In the genomic region with DNA sequence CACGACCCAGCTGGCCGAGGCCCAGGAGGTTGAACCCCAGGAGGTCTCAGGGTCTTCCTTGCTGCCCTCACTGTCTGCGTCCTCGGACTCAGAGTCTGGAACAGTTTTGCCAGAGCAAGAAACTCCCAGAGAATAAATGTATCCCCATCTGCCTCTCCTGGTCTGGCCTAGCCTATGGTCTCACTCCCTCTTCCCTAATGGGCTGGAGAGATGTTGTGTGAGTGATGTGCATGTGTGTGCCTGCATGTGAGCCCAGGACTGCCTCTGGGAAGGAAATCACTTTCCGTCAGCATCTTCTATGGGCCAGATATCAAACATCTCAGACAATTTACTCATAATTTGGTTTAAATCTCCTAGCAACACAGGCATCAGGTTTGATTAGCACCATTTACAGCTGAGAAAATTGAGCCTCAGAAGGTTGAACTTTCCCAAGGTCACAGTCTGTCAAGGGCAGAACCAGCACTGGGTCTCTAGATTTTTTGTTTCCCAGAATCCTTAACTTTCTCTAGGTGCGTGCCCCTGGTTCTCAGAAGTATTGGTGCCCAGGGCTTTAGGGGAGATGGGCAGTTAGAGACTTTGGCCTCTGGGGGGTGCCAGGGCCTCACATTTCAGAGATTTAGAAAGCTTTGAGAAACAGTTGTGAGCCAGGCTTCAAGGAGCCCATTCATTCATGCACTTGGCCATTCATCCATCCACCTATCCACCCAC, we compare ENCODE assay signal across 9 cellular contexts. TPM values are rescaled to one million over a fixed set of nuclear protein-coding genes. Genes with fewer than 3 reads are reported as not detected.
DNase-seq lines count a peak whose midpoint lies in the region; ATAC-seq and TF ChIP-seq lines count a peak whose summit lies in the region.
"Had no signal": no experiment of that assay in that cellular context is flagged by ENCODE, and none has a peak within 500 bp of the region (broad histone marks: within the 10 kb centered on the region; RNA-seq: fewer than 3 reads in every experiment).

No MANE protein-coding gene starts in this region.

- no peaks in the 10 kb centered on the region for H3K36me3 Mint-ChIP-seq in activated naive CD8-positive, alpha-beta T cell treated with anti-CD3 and anti-CD28 coated beads, Interleukin-2, amount 10 ng/mL, durations not matched to agents 7 days and 5 days
- no peaks in the 10 kb centered on the region for H3K36me3 Mint-ChIP-seq in activated naive CD8-positive, alpha-beta T cell treated with anti-CD3 and anti-CD28 coated beads for 36 hours

- POLR2A ChIA-PET in activated naive CD8-positive, alpha-beta T cell treated with anti-CD3 and anti-CD28 coated beads, Interleukin-2, amount 10 ng/mL, durations not matched to agents 7 days and 5 days (lab: Charles Lee) = no interaction called here

- H3K27me3 ChIP-seq in body of pancreas = no peaks in the 10 kb centered on the region
- no peaks in the 10 kb centered on the region for H3K27me3 ChIP-seq in uterus

- TF ChIP-seq CTCF in body of pancreas (IDR thresholded peaks at IDR 0.05) (peak in 6 of 7 experiments; percentile 46 to 72 (median 60)), uterus (IDR thresholded peaks at IDR 0.05) (peak; percentile 53 to 76 (median 69))

- H3K27ac ChIP-seq in body of pancreas = no peak overlapping the region
- no peak overlapping the region for H3K27ac ChIP-seq in uterus

- peak; percentile 30 for ATAC-seq in activated naive CD8-positive, alpha-beta T cell treated with anti-CD3 and anti-CD28 coated beads, Interleukin-2, amount 10 ng/mL, durations not matched to agents 7 days and 5 days (ENCODE audit: low read depth)
- ATAC-seq in body of pancreas (peak; percentile 72), GM18498 (IDR thresholded peaks at IDR 0.05; ENCODE audit: unreplicated experiment) (no peak)

- H3K36me3 ChIP-seq in body of pancreas (replicated peaks in 1 of 2; ENCODE audit: insufficient read depth in 1 of 2, low read depth in 2 of 2) (no peaks in the 10 kb centered on the region), uterus (no peaks in the 10 kb centered on the region)

- H3K4me1 ChIP-seq in body of pancreas = peaks cover 8% of the 10 kb centered on the region
- H3K4me1 ChIP-seq in uterus = no peaks in the 10 kb centered on the region

- no peak overlapping the region for H3K27ac Mint-ChIP-seq in activated naive CD8-positive, alpha-beta T cell treated with anti-CD3 and anti-CD28 coated beads, Interleukin-2, amount 10 ng/mL, durations not matched to agents 7 days and 5 days
- no peak overlapping the region for H3K27ac Mint-ChIP-seq in activated naive CD8-positive, alpha-beta T cell treated with anti-CD3 and anti-CD28 coated beads for 36 hours

- H3K4me3 Mint-ChIP-seq in activated naive CD8-positive, alpha-beta T cell treated with anti-CD3 and anti-CD28 coated beads, Interleukin-2, amount 10 ng/mL, durations not matched to agents 7 days and 5 days = no peak overlapping the region
- no peak overlapping the region for H3K4me3 Mint-ChIP-seq in activated naive CD8-positive, alpha-beta T cell treated with anti-CD3 and anti-CD28 coated beads for 36 hours
- H3K4me3 Mint-ChIP-seq: central memory CD8-positive, alpha-beta T cell had no signal

- TF ChIP-seq POLR2A in body of pancreas (IDR thresholded peaks at IDR 0.05) (no peak), uterus (IDR thresholded peaks at IDR 0.05) (no peak)

- intact Hi-C loops in body of pancreas (cut with DNase I) = loop anchor here (5.0 to 10.0 kb wide), 2 partner anchors 261 to 336 kb away; no protein-coding TSS in a partner anchor
- intact Hi-C loops in uterus (cut with DNase I; ENCODE audit: low total_unique reads) = loop anchor here (5.0 kb wide), 1 partner anchor 156 kb away; no protein-coding TSS in a partner anchor

- H3K9me3 Mint-ChIP-seq in activated naive CD8-positive, alpha-beta T cell treated with anti-CD3 and anti-CD28 coated beads, Interleukin-2, amount 10 ng/mL, durations not matched to agents 7 days and 5 days = no peaks in the 10 kb centered on the region
- H3K9me3 Mint-ChIP-seq in activated naive CD8-positive, alpha-beta T cell treated with anti-CD3 and anti-CD28 coated beads for 36 hours = no peaks in the 10 kb centered on the region
- H3K9me3 Mint-ChIP-seq: central memory CD8-positive, alpha-beta T cell had no signal

- WGBS in body of pancreas, 2 donors = 59 to 62% methylated on average over 4 to 6 of the region's 6 CpGs

- H3K4me3 ChIP-seq in body of pancreas (no peak overlapping the region), uterus (no peak overlapping the region)

- no peaks in the 10 kb centered on the region for H3K27me3 Mint-ChIP-seq in activated naive CD8-positive, alpha-beta T cell treated with anti-CD3 and anti-CD28 coated beads, Interleukin-2, amount 10 ng/mL, durations not matched to agents 7 days and 5 days
- peaks cover 3% of the 10 kb centered on the region for H3K27me3 Mint-ChIP-seq in activated naive CD8-positive, alpha-beta T cell treated with anti-CD3 and anti-CD28 coated beads for 36 hours

- H3K4me1 Mint-ChIP-seq in activated naive CD8-positive, alpha-beta T cell treated with anti-CD3 and anti-CD28 coated beads, Interleukin-2, amount 10 ng/mL, durations not matched to agents 7 days and 5 days = no peaks in the 10 kb centered on the region
- no peaks in the 10 kb centered on the region for H3K4me1 Mint-ChIP-seq in activated naive CD8-positive, alpha-beta T cell treated with anti-CD3 and anti-CD28 coated beads for 36 hours
- H3K4me1 Mint-ChIP-seq: central memory CD8-positive, alpha-beta T cell had no signal

- H3K9me3 ChIP-seq in body of pancreas (no peaks in the 10 kb centered on the region), uterus (no peaks in the 10 kb centered on the region)

- no peak for DNase-seq in activated naive CD8-positive, alpha-beta T cell treated with anti-CD3 and anti-CD28 coated beads, Interleukin-2, amount 10 ng/mL, durations not matched to agents 7 days and 5 days
- no peak for DNase-seq in activated naive CD8-positive, alpha-beta T cell treated with anti-CD3 and anti-CD28 coated beads for 36 hours
- DNase-seq in NCI-H1694 treated with DMSO at 0.1 percent for 48 hours (lab: John Stamatoyannopoulos, UW) = peak; percentile 67
- DNase-seq in body of pancreas = peak; percentile 47 to 68 (median 53)
- peak; percentile 82 for DNase-seq in left kidney (ENCODE audit: low read depth, low spot score)
- DNase-seq in uterus = peak in 1 of 2 donors; percentile 55
- no peak for DNase-seq in HK-2 (ENCODE audit: unreplicated experiment)

RNA-seq across cellular contexts. Expression of a gene that starts 4.9 kb away (rescaled TPM):
- not detected for total RNA-seq in activated naive CD8-positive, alpha-beta T cell treated with anti-CD3 and anti-CD28 coated beads, Interleukin-2, amount 10 ng/mL, durations not matched to agents 7 days and 5 days
- total RNA-seq in activated naive CD8-positive, alpha-beta T cell treated with anti-CD3 and anti-CD28 coated beads for 36 hours = not detected
- total RNA-seq in body of pancreas = not detected
- total RNA-seq in uterus = 1 to 10 TPM in 1 of 4 donors, not detected in 3; 1.1 TPM

RNA-seq across cellular contexts. Expression of a gene that starts 23.6 kb away (rescaled TPM):
- under 1 TPM; 0.69 to 0.74 TPM for total RNA-seq in activated naive CD8-positive, alpha-beta T cell treated with anti-CD3 and anti-CD28 coated beads, Interleukin-2, amount 10 ng/mL, durations not matched to agents 7 days and 5 days
- total RNA-seq in activated naive CD8-positive, alpha-beta T cell treated with anti-CD3 and anti-CD28 coated beads for 36 hours = under 1 TPM; 0.23 to 0.40 TPM
- 1 to 10 TPM; 2.1 to 3.3 TPM for total RNA-seq in body of pancreas
- total RNA-seq in uterus = 1 to 10 TPM in 3 of 4 donors, not detected in 1; 1.5 to 9.3 (median 2.8) TPM

RNA-seq across cellular contexts. Expression of a gene that starts 35.1 kb away (rescaled TPM):
- under 1 TPM; 0.17 to 0.25 TPM for total RNA-seq in activated naive CD8-positive, alpha-beta T cell treated with anti-CD3 and anti-CD28 coated beads, Interleukin-2, amount 10 ng/mL, durations not matched to agents 7 days and 5 days
- under 1 TPM; 0.12 to 0.33 TPM for total RNA-seq in activated naive CD8-positive, alpha-beta T cell treated with anti-CD3 and anti-CD28 coated beads for 36 hours
- total RNA-seq in body of pancreas (10 to 100 TPM; 65.6 to 76.8 TPM), uterus (10 to 100 TPM in 1 of 4 donors, 1 to 10 TPM in 2, under 1 TPM in 1; 0.77 to 55.7 (median 4.5) TPM)

Comparison
In these comparisons a context has a peak if more than half of its experiments do, and no peak if none do; other contexts are left out.
1. DNase-seq: peak in NCI-H1694 treated with DMSO at 0.1 percent for 48 hours (single experiment), body of pancreas (4 of 4) and left kidney (single experiment); none in activated naive CD8-positive, alpha-beta T cell treated with anti-CD3 and anti-CD28 coated beads, Interleukin-2, amount 10 ng/mL, durations not matched to agents 7 days and 5 days (single experiment), activated naive CD8-positive, alpha-beta T cell treated with anti-CD3 and anti-CD28 coated beads for 36 hours (single experiment) and HK-2 (single experiment).